12 cellular contexts compared by ENCODE assay signal in the genomic region with DNA sequence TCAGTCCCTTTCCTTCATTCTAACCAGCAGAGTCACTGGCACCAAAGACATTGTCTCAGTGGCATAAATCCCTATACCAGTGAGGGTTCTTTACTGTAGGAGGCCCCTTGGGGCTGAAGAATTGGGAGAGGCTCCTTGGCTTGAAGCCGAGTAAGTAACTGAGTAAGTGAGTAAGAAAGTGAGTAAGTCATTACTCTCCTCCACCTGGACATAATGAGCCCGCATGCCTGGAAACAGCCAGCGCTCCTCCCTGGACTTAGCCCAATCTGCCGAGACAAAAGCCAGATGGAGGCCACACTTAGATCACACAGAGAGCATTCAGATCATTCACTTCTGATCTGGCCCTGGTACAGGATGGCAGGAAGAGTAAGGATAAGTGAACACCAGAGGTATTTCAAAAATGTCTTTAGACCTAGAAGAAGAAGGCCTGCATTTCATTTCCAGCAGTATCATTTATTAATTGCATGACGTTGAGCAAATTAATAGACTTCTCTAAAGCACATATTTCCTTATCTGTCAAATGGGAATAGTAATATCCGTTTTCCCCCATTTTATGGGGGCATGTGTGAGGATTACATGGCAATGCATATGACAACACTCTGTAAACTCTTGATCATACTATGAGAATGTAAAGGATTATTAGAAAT. TPM values are rescaled to one million over a fixed set of nuclear protein-coding genes. Genes with fewer than 3 reads are reported as not detected.
A peak's percentile ranks its signal among the peaks of the same experiment; 100 is the strongest.
DNase-seq lines count a peak whose midpoint lies in the region; ATAC-seq, FAIRE-seq and TF ChIP-seq lines count a peak whose summit lies in the region.
"Had no signal": no experiment of that assay in that cellular context is flagged by ENCODE, and none has a peak within 500 bp of the region (broad histone marks: within the 10 kb centered on the region; RNA-seq: fewer than 3 reads in every experiment).

No MANE protein-coding gene starts in this region.

- H3K4me1 ChIP-seq in GM23248 (ENCODE audit: insufficient read depth) (peaks cover 31% of the 10 kb centered on the region), gastrocnemius medialis (peaks cover 56 to 63% of the 10 kb centered on the region in 2 donors), HepG2 (ENCODE audit: insufficient read depth, low read length) (peaks cover 42% of the 10 kb centered on the region)

- H3K4me3 ChIP-seq in GM23248 (peak overlapping the region; percentile 45), fibroblast of pulmonary artery (replicated peaks; ENCODE audit: low read depth, low read length) (no peak overlapping the region), gastrocnemius medialis (no peak overlapping the region), HepG2 (replicated peaks in 1 of 3; ENCODE audit: insufficient read depth in 1 of 3, low read depth in 2 of 3, low read length in 3 of 3) (no peak overlapping the region)

- TF ChIP-seq CTCF in fibroblast of pulmonary artery (IDR thresholded peaks at IDR 0.05; ENCODE audit: low read length, missing control alignments) (no peak), gastrocnemius medialis (IDR thresholded peaks at IDR 0.05 in 4 of 5, conservative IDR thresholded peaks at IDR 0.05 in 1 of 5) (no peak), HepG2 (CRISPR knock-in tag; IDR thresholded peaks at IDR 0.05) (no peak)

- H3K27ac Mint-ChIP-seq in activated CD4-positive, alpha-beta memory T cell treated with anti-CD3 and anti-CD28 coated beads for 36 hours: no peak overlapping the region

- H3K9me3 Mint-ChIP-seq in activated CD4-positive, alpha-beta memory T cell treated with anti-CD3 and anti-CD28 coated beads for 36 hours: no peaks in the 10 kb centered on the region
- H3K9me3 Mint-ChIP-seq: naive B cell had no signal

- peaks cover 1% of the 10 kb centered on the region for H3K27me3 Mint-ChIP-seq in activated CD4-positive, alpha-beta memory T cell treated with anti-CD3 and anti-CD28 coated beads for 36 hours
- H3K27me3 Mint-ChIP-seq: naive B cell had no signal

- H3K4me2 ChIP-seq in GM23248 (ENCODE audit: unreplicated experiment) (peak overlapping the region; percentile 76), HepG2 (ENCODE audit: low read depth, low read length) (no peak overlapping the region)

- peaks cover 38% of the 10 kb centered on the region for H3F3A ChIP-seq in GM23248 (ENCODE audit: insufficient read depth)

- H3K27ac ChIP-seq in GM23248: peak overlapping the region; percentile 94
- peak overlapping the region; percentile 83 to 94 (median 90) for H3K27ac ChIP-seq in gastrocnemius medialis
- no peak overlapping the region for H3K27ac ChIP-seq in HepG2 (ENCODE audit: extremely low read length, insufficient read depth, low read length)

- H3K4me1 Mint-ChIP-seq in activated CD4-positive, alpha-beta memory T cell treated with anti-CD3 and anti-CD28 coated beads for 36 hours (ENCODE audit: low read depth): no peaks in the 10 kb centered on the region

- H3K9me3 ChIP-seq in GM23248 (ENCODE audit: low read depth) (no peaks in the 10 kb centered on the region), gastrocnemius medialis (no peaks in the 10 kb centered on the region), HepG2 (ENCODE audit: low read length) (no peaks in the 10 kb centered on the region)

- H3K79me2 ChIP-seq in GM23248 (ENCODE audit: insufficient read depth) (no peaks in the 10 kb centered on the region), HepG2 (ENCODE audit: insufficient read depth, low read length) (no peaks in the 10 kb centered on the region)

- peak overlapping the region; percentile 73 for H3K9ac ChIP-seq in GM23248
- H3K9ac ChIP-seq in HepG2 (ENCODE audit: insufficient read depth, low read depth, low read length): no peak overlapping the region

- H4K20me1 ChIP-seq in GM23248 (ENCODE audit: insufficient read depth): no peaks in the 10 kb centered on the region
- H4K20me1 ChIP-seq in HepG2 (ENCODE audit: insufficient read depth, low read length): no peaks in the 10 kb centered on the region

- H2AFZ ChIP-seq in GM23248: no peak overlapping the region
- H2AFZ ChIP-seq in HepG2 (ENCODE audit: low read length): no peak overlapping the region

- H3K4me3 Mint-ChIP-seq in activated CD4-positive, alpha-beta memory T cell treated with anti-CD3 and anti-CD28 coated beads for 36 hours: no peak overlapping the region

- H3K9me2 ChIP-seq in GM23248 (ENCODE audit: insufficient read depth): no peaks in the 10 kb centered on the region

- no peak for TF ChIP-seq EP300 in HepG2 (IDR thresholded peaks at IDR 0.05; ENCODE audit: low read depth in 2 of 2, low read length in 2 of 2)
- TF ChIP-seq EP300 in HepG2 (CRISPR knock-in tag; IDR thresholded peaks at IDR 0.05; ENCODE audit: borderline replicate concordance): no peak

- CTCF ChIA-PET in HepG2 (lab: Yijun Ruan, JAX; ENCODE audit: low intra/inter-chr PET ratio, low total read pairs): no interaction called here
- CTCF ChIA-PET in activated CD4-positive, alpha-beta memory T cell treated with anti-CD3 and anti-CD28 coated beads for 36 hours (lab: Charles Lee): interaction anchor here (2.7 kb wide), 1 partner anchor 202 kb away, joined by 11 read pairs; no protein-coding TSS in a partner anchor

- intact Hi-C loops in gastrocnemius medialis (cut with DNase I; ENCODE audit: low total_unique reads): no loop called here
- intact Hi-C loops in HepG2 (cut with micrococcal nuclease; ENCODE audit: unreplicated experiment): no loop called here
- intact Hi-C loops in activated CD4-positive, alpha-beta memory T cell treated with anti-CD3 and anti-CD28 coated beads for 36 hours (cut with micrococcal nuclease): no loop called here

- TF ChIP-seq POLR2A in gastrocnemius medialis (IDR thresholded peaks at IDR 0.05): no peak
- TF ChIP-seq POLR2A in HepG2 (IDR thresholded peaks at IDR 0.05; ENCODE audit: insufficient read depth in 1 of 2, low read depth in 2 of 2, low read length in 2 of 2): no peak

- H3K27me3 ChIP-seq in GM23248 (replicated peaks; ENCODE audit: insufficient read depth): no peaks in the 10 kb centered on the region
- H3K27me3 ChIP-seq in gastrocnemius medialis: no peaks in the 10 kb centered on the region
- H3K27me3 ChIP-seq in HepG2 (ENCODE audit: control insufficient read depth in 1 of 2, insufficient read depth in 2 of 2, low read length in 2 of 2): peaks cover 0 to 8% of the 10 kb centered on the region in 2 experiments; a peak in 1 of 5 replicates

- ATAC-seq in gastrocnemius medialis: no peak
- no peak for ATAC-seq in HepG2

- POLR2A ChIA-PET in HepG2 (lab: Yijun Ruan, JAX): interaction anchor here (1.5 kb wide), 1 partner anchor 45 kb away, joined by 3 read pairs; a partner anchor contains a TSS
- POLR2A ChIA-PET in activated CD4-positive, alpha-beta memory T cell treated with anti-CD3 and anti-CD28 coated beads for 36 hours (lab: Charles Lee): no interaction called here

- no TSS peak for BruUV-seq in HepG2 (replicated peaks; lab: Mats Ljungman, UMichigan)

- H3K36me3 ChIP-seq in GM23248 (ENCODE audit: low read depth) (no peaks in the 10 kb centered on the region), gastrocnemius medialis (no peaks in the 10 kb centered on the region), HepG2 (replicated peaks in 1 of 2; ENCODE audit: control insufficient read depth in 1 of 2, insufficient read depth in 2 of 2, low read length in 2 of 2) (no peaks in the 10 kb centered on the region)

- TF ChIP-seq RAD21 in HepG2 (CRISPR knock-in tag; IDR thresholded peaks at IDR 0.05): no peak

- peak; percentile 95 for DNase-seq in GM23248
- DNase-seq in SK-N-DZ (ENCODE audit: low spot score): peak; percentile 57
- DNase-seq in fibroblast of pulmonary artery (ENCODE audit: low read depth): peak; percentile 39
- no peak for DNase-seq in gastrocnemius medialis
- no peak for DNase-seq in putamen (ENCODE audit: low spot score)
- DNase-seq in HepG2 (ENCODE audit: low spot score): no peak
- no peak for DNase-seq in activated CD4-positive, alpha-beta memory T cell treated with anti-CD3 and anti-CD28 coated beads for 36 hours
- DNase-seq in iPS-NIHi7 (ENCODE audit: extremely low spot score): no peak
- DNase-seq: activated T-cell treated with anti-CD3 and anti-CD28 coated beads, Interleukin-2, amount 50 U/mL, for 48 hours; naive B cell; NCI-H1105 had no signal

- in situ Hi-C loops in GM23248 (cut with MboI) (no loop called here), gastrocnemius medialis (cut with MboI; ENCODE audit: low sequenced_read_pairs in 4 of 4) (no loop called here), HepG2 (cut with HindIII; ENCODE audit: extremely low pct_ligation_motif_present, low pct_unique_long_range_greater_than_20kb) (no loop called here)

- H3K36me3 Mint-ChIP-seq in activated CD4-positive, alpha-beta memory T cell treated with anti-CD3 and anti-CD28 coated beads for 36 hours: no peaks in the 10 kb centered on the region
- H3K36me3 Mint-ChIP-seq: naive B cell had no signal

- FAIRE-seq in HepG2 (lab: Jason Lieb, UNC): no peak
- FAIRE-seq: endometrium had no signal

- WGBS in GM23248 (ENCODE audit: low coverage in 1 of 2, low lambda C conversion rate in 2 of 2, missing lambda C conversion rate in 2 of 2), 2 experiments: 12 to 15% methylated on average over 6 of the region's 6 CpGs
- 38% methylated on average over 6 of the region's 6 CpGs for WGBS in HepG2 (ENCODE audit: low lambda C conversion rate)

RNA-seq across cellular contexts. Expression of a gene that starts 8.2 kb away (rescaled TPM):
- total RNA-seq in GM23248 (2014; rRNA removed; shearing (Covaris generic)): 25.1 and 33.9 TPM in 2 replicates
- polyA plus RNA-seq in GM23248 (2016; fragmentation: Nextera tagmentation; extraction: Ambion mirVana) (6.1 and 6.6 TPM in 2 replicates), HepG2 (2011; rRNA removed) (5.3 and 5.6 TPM in 2 replicates)
- 13.9 and 17.8 TPM in 2 replicates for polyA plus RNA-seq in SK-N-DZ (2014; cell fraction: cytosol; rRNA removed)
- polyA plus RNA-seq in SK-N-DZ (2014; cell fraction: nucleus; rRNA removed): 12.3 and 33.7 TPM in 2 replicates
- total RNA-seq in gastrocnemius medialis (1 to 10 TPM; 6.0 to 9.8 (median 8.1) TPM), HepG2 (2016; rRNA removed; fragmentation: Illumina TruSeq; extraction: Trizol) (9.5 and 12.5 TPM in 2 replicates)
- total RNA-seq in HepG2 (2016; cell fraction: cytosol; rRNA removed; fragmentation: Illumina TruSeq; extraction: Trizol; ENCODE audit: low read depth): 2.6 and 2.9 TPM in 2 replicates
- total RNA-seq in HepG2 (2016; cell fraction: insoluble cytoplasmic fraction; rRNA removed; fragmentation: Illumina TruSeq; extraction: Trizol): 8.6 and 11.9 TPM in 2 replicates
- total RNA-seq in HepG2 (2016; cell fraction: membrane; rRNA removed; fragmentation: Illumina TruSeq; extraction: Trizol): 4.2 and 6.1 TPM in 2 replicates
- total RNA-seq in HepG2 (2016; cell fraction: nucleus; rRNA removed; fragmentation: Illumina TruSeq; extraction: Trizol): 31.3 and 35.0 TPM in 2 replicates
- 2.5 and 3.1 TPM in 2 replicates for polyA plus RNA-seq in HepG2 (2011; cell fraction: cytosol; rRNA removed)
- polyA plus RNA-seq in HepG2 (2011; cell fraction: nucleus; rRNA removed): 32.9 and 43.0 TPM in 2 replicates
- polyA plus RNA-seq in HepG2 (2012): 9.2 and 10.8 TPM in 2 replicates
- polyA plus RNA-seq in HepG2 (2016; cell fraction: cytosol; fragmentation: Illumina TruSeq; extraction: Trizol; ENCODE audit: low read depth): 0.59 and 1.1 TPM in 2 replicates
- polyA plus RNA-seq in HepG2 (2016; cell fraction: insoluble cytoplasmic fraction; fragmentation: Illumina TruSeq; extraction: Trizol; ENCODE audit: low read depth): 3.5 and 3.6 TPM in 2 replicates
- 0.53 and 1.1 TPM in 2 replicates for polyA plus RNA-seq in HepG2 (2016; cell fraction: membrane; fragmentation: Illumina TruSeq; extraction: Trizol; ENCODE audit: low read depth)
- 34.4 and 36.4 TPM in 2 replicates for polyA plus RNA-seq in HepG2 (2016; cell fraction: nucleus; fragmentation: Illumina TruSeq; extraction: Trizol; ENCODE audit: insufficient read depth, low read depth)
- polyA minus RNA-seq in HepG2 (2011; rRNA and poly(A)+ RNA removed; ENCODE audit: low replicate concordance): 12.7 and 28.5 TPM in 2 replicates
- 3.7 and 4.4 TPM in 2 replicates for polyA minus RNA-seq in HepG2 (2011; cell fraction: cytosol; rRNA and poly(A)+ RNA removed)
- polyA minus RNA-seq in HepG2 (2011; cell fraction: nucleus; rRNA and poly(A)+ RNA removed): 28.5 and 33.0 TPM in 2 replicates
- total RNA-seq in activated CD4-positive, alpha-beta memory T cell treated with anti-CD3 and anti-CD28 coated beads for 36 hours: 10 to 100 TPM; 29.7 to 37.2 TPM

RNA-seq across cellular contexts. Expression of a gene that starts 45.2 kb away (rescaled TPM):
- total RNA-seq in GM23248 (2014; rRNA removed; shearing (Covaris generic)): 32.2 and 34.1 TPM in 2 replicates
- polyA plus RNA-seq in GM23248 (2016; fragmentation: Nextera tagmentation; extraction: Ambion mirVana) (4.0 and 4.7 TPM in 2 replicates), HepG2 (2011; rRNA removed) (10.6 and 15.4 TPM in 2 replicates)
- 40.1 and 43.1 TPM in 2 replicates for polyA plus RNA-seq in SK-N-DZ (2014; cell fraction: cytosol; rRNA removed)
- 18.4 and 22.3 TPM in 2 replicates for polyA plus RNA-seq in SK-N-DZ (2014; cell fraction: nucleus; rRNA removed)
- total RNA-seq in gastrocnemius medialis (10 to 100 TPM; 16.4 to 24.7 (median 16.8) TPM), HepG2 (2016; rRNA removed; fragmentation: Illumina TruSeq; extraction: Trizol) (25.1 and 30.6 TPM in 2 replicates)
- total RNA-seq in HepG2 (2016; cell fraction: cytosol; rRNA removed; fragmentation: Illumina TruSeq; extraction: Trizol; ENCODE audit: low read depth): 3.6 and 6.1 TPM in 2 replicates
- total RNA-seq in HepG2 (2016; cell fraction: insoluble cytoplasmic fraction; rRNA removed; fragmentation: Illumina TruSeq; extraction: Trizol): 26.6 and 27.5 TPM in 2 replicates
- 23.5 and 27.1 TPM in 2 replicates for total RNA-seq in HepG2 (2016; cell fraction: membrane; rRNA removed; fragmentation: Illumina TruSeq; extraction: Trizol)
- total RNA-seq in HepG2 (2016; cell fraction: nucleus; rRNA removed; fragmentation: Illumina TruSeq; extraction: Trizol): 13.8 and 17.8 TPM in 2 replicates
- polyA plus RNA-seq in HepG2 (2011; cell fraction: cytosol; rRNA removed): 12.4 and 12.5 TPM in 2 replicates
- polyA plus RNA-seq in HepG2 (2011; cell fraction: nucleus; rRNA removed): 13.5 and 14.8 TPM in 2 replicates
- 13.4 and 14.4 TPM in 2 replicates for polyA plus RNA-seq in HepG2 (2012)
- 4.6 and 6.3 TPM in 2 replicates for polyA plus RNA-seq in HepG2 (2016; cell fraction: cytosol; fragmentation: Illumina TruSeq; extraction: Trizol; ENCODE audit: low read depth)
- polyA plus RNA-seq in HepG2 (2016; cell fraction: insoluble cytoplasmic fraction; fragmentation: Illumina TruSeq; extraction: Trizol; ENCODE audit: low read depth): 25.9 and 26.3 TPM in 2 replicates
- 15.8 and 17.3 TPM in 2 replicates for polyA plus RNA-seq in HepG2 (2016; cell fraction: membrane; fragmentation: Illumina TruSeq; extraction: Trizol; ENCODE audit: low read depth)
- 17.9 and 18.6 TPM in 2 replicates for polyA plus RNA-seq in HepG2 (2016; cell fraction: nucleus; fragmentation: Illumina TruSeq; extraction: Trizol; ENCODE audit: insufficient read depth, low read depth)
- polyA minus RNA-seq in HepG2 (2011; rRNA and poly(A)+ RNA removed; ENCODE audit: low replicate concordance): 35.9 and 42.8 TPM in 2 replicates
- 9.6 and 11.4 TPM in 2 replicates for polyA minus RNA-seq in HepG2 (2011; cell fraction: cytosol; rRNA and poly(A)+ RNA removed)
- polyA minus RNA-seq in HepG2 (2011; cell fraction: nucleus; rRNA and poly(A)+ RNA removed): 11.6 and 14.2 TPM in 2 replicates
- total RNA-seq in activated CD4-positive, alpha-beta memory T cell treated with anti-CD3 and anti-CD28 coated beads for 36 hours: 10 to 100 TPM; 56.3 to 56.8 TPM

Comparison
In these comparisons a context has a peak if more than half of its experiments do, and no peak if none do; other contexts are left out.
1. DNase-seq: peak in GM23248 (single experiment), SK-N-DZ (single experiment) and fibroblast of pulmonary artery (single experiment); none in gastrocnemius medialis (0 of 2), putamen (single experiment), HepG2 (single experiment), activated CD4-positive, alpha-beta memory T cell treated with anti-CD3 and anti-CD28 coated beads for 36 hours (single experiment) and iPS-NIHi7 (single experiment).